In genomic region chr2:218334531-218334930, GRCh38 we compare ENCODE assay signal across 2 cellular contexts.
TF ChIP-seq lines count a peak whose summit lies in the region.

No MANE protein-coding gene starts in this region.

TF ChIP-seq in IMR-90, 13 proteins besides CTCF, POLR2A, EP300 and RAD21:
- TF ChIP-seq BHLHE40 (IDR thresholded peaks at IDR 0.05; ENCODE audit: low read depth, low read length) (no peak), NFE2L2 (IDR thresholded peaks at IDR 0.05; ENCODE audit: low read depth, low read length) (no peak), CEBPB (IDR thresholded peaks at IDR 0.05; ENCODE audit: low read depth, low read length) (no peak), ELK1 (IDR thresholded peaks at IDR 0.05; ENCODE audit: borderline replicate concordance, low read depth, low read length) (no peak), MAZ (IDR thresholded peaks at IDR 0.05; ENCODE audit: borderline replicate concordance, low read depth, low read length) (no peak), RCOR1 (IDR thresholded peaks at IDR 0.05; ENCODE audit: insufficient replicate concordance, low read length) (no peak), CHD1 (IDR thresholded peaks at IDR 0.05; ENCODE audit: low read depth, low read length) (no peak), MAFK (IDR thresholded peaks at IDR 0.05; ENCODE audit: low read depth, low read length) (no peak), SMC3 (IDR thresholded peaks at IDR 0.05; ENCODE audit: low read depth, low read length) (no peak), MXI1 (IDR thresholded peaks at IDR 0.05; ENCODE audit: borderline replicate concordance, low read depth, low read length) (no peak), RFX5 (IDR thresholded peaks at IDR 0.05; ENCODE audit: low read depth, low read length) (no peak), USF2 (IDR thresholded peaks at IDR 0.05; ENCODE audit: low read depth, low read length) (no peak), FOS (IDR thresholded peaks at IDR 0.05; ENCODE audit: low read depth, low read length) (no peak)

TF ChIP-seq in GM12878, 131 proteins besides CTCF, POLR2A, EP300 and RAD21:
- TF ChIP-seq NR2F1 (conservative IDR thresholded peaks at IDR 0.05) (peak; percentile 58), JUNB (IDR thresholded peaks at IDR 0.05) (no peak), MEF2B (IDR thresholded peaks at IDR 0.05; ENCODE audit: partially characterized antibody, poor library complexity, severe bottlenecking) (peak; percentile 23), MTA2 (IDR thresholded peaks at IDR 0.05; ENCODE audit: low read depth) (peak; percentile 52; the same call in 1 of the 2 replicates)
